Comparison of ENCODE assay signal across 1 cellular context in genomic region chr3:140019946-140020345, GRCh38.
TF ChIP-seq lines count a peak whose summit lies in the region.

No MANE protein-coding gene starts in this region.

TF ChIP-seq in SK-N-SH, 30 proteins besides CTCF, POLR2A, EP300 and RAD21 (continued from another document):
- TF ChIP-seq USF1 (IDR thresholded peaks at IDR 0.05; ENCODE audit: borderline replicate concordance, low read depth), result no peak
- no peak for TF ChIP-seq EZH2phosphoT487 (IDR thresholded peaks at IDR 0.05; ENCODE audit: borderline replicate concordance, low read depth)
- no peak for TF ChIP-seq ZBTB33 (IDR thresholded peaks at IDR 0.05; ENCODE audit: borderline replicate concordance, low read depth)
- no peak for TF ChIP-seq NRF1 (IDR thresholded peaks at IDR 0.05; ENCODE audit: low read depth, low read length)
- peak; percentile 97 for TF ChIP-seq GATA2 (CRISPR knock-in tag; IDR thresholded peaks at IDR 0.05)
TF ChIP-seq in SK-N-SH: peak in this region for 5.
